ENCODE assay signal across 17 cellular contexts in the genomic region with DNA sequence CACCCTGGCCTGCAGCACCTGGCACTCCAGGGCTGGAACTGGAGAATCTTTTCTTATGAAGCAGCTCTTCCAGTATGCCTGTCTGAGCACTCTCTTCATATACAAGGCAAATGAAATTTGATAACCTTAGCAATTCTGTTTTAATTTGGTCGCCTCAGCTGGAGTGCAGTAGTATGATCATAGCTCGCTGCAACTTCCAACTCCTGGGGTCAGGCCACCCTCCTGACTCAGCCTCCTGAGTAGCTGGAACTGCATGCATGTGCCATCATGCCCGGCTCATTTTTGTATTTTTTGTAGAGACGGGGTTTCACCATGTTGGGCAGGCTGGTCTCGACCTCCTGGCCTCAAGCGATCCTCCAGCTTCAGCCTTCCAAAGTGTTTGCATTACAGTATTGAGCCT.
DNase-seq lines count a peak whose midpoint lies in the region; ATAC-seq and TF ChIP-seq lines count a peak whose summit lies in the region.
"Had no signal": no experiment of that assay in that cellular context is flagged by ENCODE, and none has a peak within 500 bp of the region (broad histone marks: within the 10 kb centered on the region; RNA-seq: fewer than 3 reads in every experiment).

No MANE protein-coding gene starts in this region.

- TF ChIP-seq CTCF in SK-N-SH (IDR thresholded peaks at IDR 0.05) (no peak), osteoblast (IDR thresholded peaks at IDR 0.05; ENCODE audit: extremely low read depth, low read depth, low read length) (no peak)
- TF ChIP-seq CTCF in activated CD8-positive, alpha-beta T cell treated with anti-CD3 and anti-CD28 coated beads for 36 hours (IDR thresholded peaks at IDR 0.05), result no peak

- peaks cover 0 to 21% of the 10 kb centered on the region in 2 experiments for H3K36me3 ChIP-seq in SK-N-SH (replicated peaks in 1 of 2; ENCODE audit: control insufficient read depth in 1 of 2, insufficient read depth in 2 of 2, low read length in 1 of 2)
- H3K36me3 ChIP-seq in osteoblast (ENCODE audit: insufficient read depth, low read length), result peaks cover 4% of the 10 kb centered on the region

- DNase-seq in SK-N-SH, result no peak
- DNase-seq in NCI-H187 (lab: John Stamatoyannopoulos, UW), result peak; percentile 22 to 32
- no peak for DNase-seq in activated CD8-positive, alpha-beta T cell treated with anti-CD3 and anti-CD28 coated beads for 36 hours
- DNase-seq in osteoblast (ENCODE audit: insufficient read length, low spot score, missing footprints), result peak; percentile 87
- DNase-seq in kidney tubule cell (ENCODE audit: low spot score), result no peak
- DNase-seq: ACHN; activated T-cell treated with anti-CD3 and anti-CD28 coated beads for 4 hours; Caco-2; mesenchymal stem cell; NCI-H1048; occipital lobe; stimulated activated CD4-positive, alpha-beta T cell treated with anti-CD3 and anti-CD28 coated beads, Interleukin-12 subunit alpha, Interleukin-12 subunit beta, amount 100 ng/mL, for 4 hours; substantia nigra; WERI-Rb-1 had no signal

- H3K4me2 ChIP-seq in SK-N-SH (no peak overlapping the region), osteoblast (ENCODE audit: insufficient read depth, low read length) (no peak overlapping the region)

- peaks cover 2% of the 10 kb centered on the region for H3F3A ChIP-seq in SK-N-SH (replicated peaks; ENCODE audit: insufficient read depth)

- peaks cover 0 to 8% of the 10 kb centered on the region in 2 experiments; a peak in 2 of 4 replicates for H3K4me1 ChIP-seq in SK-N-SH (ENCODE audit: control insufficient read depth in 1 of 2, insufficient read depth in 2 of 2, low read depth in 1 of 2, low read length in 1 of 2)
- peaks cover 32% of the 10 kb centered on the region for H3K4me1 ChIP-seq in osteoblast (ENCODE audit: insufficient read depth, low read length)
- H3K4me1 ChIP-seq: Caco-2 had no signal

- CTCF ChIA-PET in SK-N-SH (lab: Yijun Ruan, JAX), result interaction anchor here (0.6 to 1.9 kb wide), 4 partner anchors 9 to 1240 kb away, joined by 3 to 8 read pairs (median 4); a partner anchor contains a TSS
- CTCF ChIA-PET in activated CD8-positive, alpha-beta T cell treated with anti-CD3 and anti-CD28 coated beads for 36 hours (lab: Charles Lee), result interaction anchor here (1.1 to 1.2 kb wide), 2 partner anchors 25 to 59 kb away, joined by 3 read pairs; no protein-coding TSS in a partner anchor

- peak overlapping the region; percentile 5 for H3K27ac Mint-ChIP-seq in activated CD8-positive, alpha-beta T cell treated with anti-CD3 and anti-CD28 coated beads for 36 hours
- H3K27ac Mint-ChIP-seq in stimulated activated memory B cell treated with anti-CD40 and anti-IgM and Interleukin-4, amounts not matched to agents 10 μg/mL and 1 μg/mL and 100 μg/mL, for 72 hours, result no peak overlapping the region

- ATAC-seq in SK-N-SH treated with all-trans-retinoic acid at 6 μM for 48 hours, result peak; percentile 26
- no peak for ATAC-seq in activated CD8-positive, alpha-beta T cell treated with anti-CD3 and anti-CD28 coated beads for 36 hours
- no peak for ATAC-seq in HG03097 (IDR thresholded peaks at IDR 0.05; ENCODE audit: low FRiP score, unreplicated experiment)
- no peak for ATAC-seq in stimulated activated memory B cell treated with anti-CD40 and anti-IgM and Interleukin-4, amounts not matched to agents 10 μg/mL and 1 μg/mL and 100 μg/mL, for 72 hours

- no peaks in the 10 kb centered on the region for H3K27me3 Mint-ChIP-seq in activated CD8-positive, alpha-beta T cell treated with anti-CD3 and anti-CD28 coated beads for 36 hours
- H3K27me3 Mint-ChIP-seq in stimulated activated memory B cell treated with anti-CD40 and anti-IgM and Interleukin-4, amounts not matched to agents 10 μg/mL and 1 μg/mL and 100 μg/mL, for 72 hours, result no peaks in the 10 kb centered on the region

- H2AFZ ChIP-seq in SK-N-SH (ENCODE audit: low read depth), result no peak overlapping the region
- no peak overlapping the region for H2AFZ ChIP-seq in osteoblast (ENCODE audit: low read length)

- intact Hi-C loops in activated CD8-positive, alpha-beta T cell treated with anti-CD3 and anti-CD28 coated beads for 36 hours (cut with micrococcal nuclease), result no loop called here

- H3K79me2 ChIP-seq in SK-N-SH (ENCODE audit: insufficient read depth) (no peaks in the 10 kb centered on the region), osteoblast (ENCODE audit: insufficient read depth, low read length) (no peaks in the 10 kb centered on the region)

- POLR2A ChIA-PET in SK-N-SH (lab: Yijun Ruan, JAX), result no interaction called here
- POLR2A ChIA-PET in activated CD8-positive, alpha-beta T cell treated with anti-CD3 and anti-CD28 coated beads for 36 hours (lab: Charles Lee), result no interaction called here

- peaks cover 7% of the 10 kb centered on the region for H3K9me3 Mint-ChIP-seq in activated CD8-positive, alpha-beta T cell treated with anti-CD3 and anti-CD28 coated beads for 36 hours
- H3K9me3 Mint-ChIP-seq in stimulated activated memory B cell treated with anti-CD40 and anti-IgM and Interleukin-4, amounts not matched to agents 10 μg/mL and 1 μg/mL and 100 μg/mL, for 72 hours, result no peaks in the 10 kb centered on the region

- H3K4me3 ChIP-seq in SK-N-SH (ENCODE audit: low read depth in 2 of 2, low read length in 1 of 2), result no peak overlapping the region
- H3K4me3 ChIP-seq in osteoblast (ENCODE audit: insufficient read depth, low read length), result no peak overlapping the region

- no peaks in the 10 kb centered on the region for H3K9me3 ChIP-seq in SK-N-SH
- H3K9me3 ChIP-seq in osteoblast (ENCODE audit: low read depth, low read length), result no peaks in the 10 kb centered on the region
- H3K9me3 ChIP-seq: Caco-2 had no signal

- H3K27me3 ChIP-seq in SK-N-SH (ENCODE audit: insufficient read depth), result no peaks in the 10 kb centered on the region
- H3K27me3 ChIP-seq in osteoblast (ENCODE audit: insufficient read depth, low read length), result no peaks in the 10 kb centered on the region

- no peak overlapping the region for H3K4me3 Mint-ChIP-seq in activated CD8-positive, alpha-beta T cell treated with anti-CD3 and anti-CD28 coated beads for 36 hours
- H3K4me3 Mint-ChIP-seq in stimulated activated memory B cell treated with anti-CD40 and anti-IgM and Interleukin-4, amounts not matched to agents 10 μg/mL and 1 μg/mL and 100 μg/mL, for 72 hours, result no peak overlapping the region

- H3K9me2 ChIP-seq in SK-N-SH, result no peaks in the 10 kb centered on the region

- TF ChIP-seq RAD21 in SK-N-SH (IDR thresholded peaks at IDR 0.05; ENCODE audit: low read length), result no peak

- H4K20me1 ChIP-seq in SK-N-SH (ENCODE audit: insufficient read depth) (no peaks in the 10 kb centered on the region), osteoblast (ENCODE audit: insufficient read depth, low read length) (no peaks in the 10 kb centered on the region)

- H3K4me1 Mint-ChIP-seq in activated CD8-positive, alpha-beta T cell treated with anti-CD3 and anti-CD28 coated beads for 36 hours (ENCODE audit: low read depth), result peaks cover 60% of the 10 kb centered on the region
- peaks cover 29% of the 10 kb centered on the region for H3K4me1 Mint-ChIP-seq in stimulated activated memory B cell treated with anti-CD40 and anti-IgM and Interleukin-4, amounts not matched to agents 10 μg/mL and 1 μg/mL and 100 μg/mL, for 72 hours

- 81% methylated on average over 6 of the region's 6 CpGs for WGBS in SK-N-SH (ENCODE audit: low lambda C conversion rate)

- H3K27ac ChIP-seq in SK-N-SH (ENCODE audit: low read depth in 2 of 2, low read length in 1 of 2) (no peak overlapping the region), osteoblast (ENCODE audit: low read depth, low read length) (no peak overlapping the region)
- H3K27ac ChIP-seq: WERI-Rb-1 had no signal

- no peak overlapping the region for H3K9ac ChIP-seq in SK-N-SH

- peaks cover 52% of the 10 kb centered on the region for H3K36me3 Mint-ChIP-seq in activated CD8-positive, alpha-beta T cell treated with anti-CD3 and anti-CD28 coated beads for 36 hours (ENCODE audit: low read depth)
- H3K36me3 Mint-ChIP-seq in stimulated activated memory B cell treated with anti-CD40 and anti-IgM and Interleukin-4, amounts not matched to agents 10 μg/mL and 1 μg/mL and 100 μg/mL, for 72 hours, result peaks cover 73% of the 10 kb centered on the region

- no peak for TF ChIP-seq EP300 in SK-N-SH (IDR thresholded peaks at IDR 0.05; ENCODE audit: borderline replicate concordance in 1 of 2, low read depth in 1 of 2, low read length in 1 of 2)

TF ChIP-seq in SK-N-SH treated with all-trans-retinoic acid at 6 μM for 48 hours, 23 proteins besides CTCF, POLR2A, EP300 and RAD21 (continues in another document):
- TF ChIP-seq SNAI2 (CRISPR knock-in tag; IDR thresholded peaks at IDR 0.05), result no peak
- TF ChIP-seq GLIS3 (CRISPR knock-in tag; IDR thresholded peaks at IDR 0.05), result no peak
- no peak for TF ChIP-seq RARB (CRISPR knock-in tag; IDR thresholded peaks at IDR 0.05)
- TF ChIP-seq, protein P1, sequence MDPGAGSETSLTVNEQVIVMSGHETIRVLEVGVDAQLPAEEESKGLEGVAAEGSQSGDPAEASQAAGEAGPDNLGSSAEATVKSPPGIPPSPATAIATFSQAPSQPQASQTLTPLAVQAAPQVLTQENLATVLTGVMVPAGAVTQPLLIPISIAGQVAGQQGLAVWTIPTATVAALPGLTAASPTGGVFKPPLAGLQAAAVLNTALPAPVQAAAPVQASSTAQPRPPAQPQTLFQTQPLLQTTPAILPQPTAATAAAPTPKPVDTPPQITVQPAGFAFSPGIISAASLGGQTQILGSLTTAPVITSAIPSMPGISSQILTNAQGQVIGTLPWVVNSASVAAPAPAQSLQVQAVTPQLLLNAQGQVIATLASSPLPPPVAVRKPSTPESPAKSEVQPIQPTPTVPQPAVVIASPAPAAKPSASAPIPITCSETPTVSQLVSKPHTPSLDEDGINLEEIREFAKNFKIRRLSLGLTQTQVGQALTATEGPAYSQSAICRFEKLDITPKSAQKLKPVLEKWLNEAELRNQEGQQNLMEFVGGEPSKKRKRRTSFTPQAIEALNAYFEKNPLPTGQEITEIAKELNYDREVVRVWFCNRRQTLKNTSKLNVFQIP (CRISPR knock-in tag; IDR thresholded peaks at IDR 0.05; ENCODE audit: borderline replicate concordance, low read depth), result no peak

TF ChIP-seq in SK-N-SH, 30 proteins besides CTCF, POLR2A, EP300 and RAD21:
- TF ChIP-seq YY1 (IDR thresholded peaks at IDR 0.05; ENCODE audit: low read depth), result no peak

Comparison
In these comparisons a context has a peak if more than half of its experiments do, and no peak if none do; other contexts are left out.
1. DNase-seq: peak in NCI-H187 (2 of 2) and osteoblast (single experiment); none in SK-N-SH (single experiment), activated CD8-positive, alpha-beta T cell treated with anti-CD3 and anti-CD28 coated beads for 36 hours (single experiment) and kidney tubule cell (single experiment).